9 cellular contexts compared by ENCODE assay signal in genomic region chr5:56152437-56152836, GRCh38.
DNase-seq lines count a peak whose midpoint lies in the region; ATAC-seq and TF ChIP-seq lines count a peak whose summit lies in the region.
"Had no signal": no experiment of that assay in that cellular context is flagged by ENCODE, and none has a peak within 500 bp of the region (broad histone marks: within the 10 kb centered on the region; RNA-seq: fewer than 3 reads in every experiment).

No MANE protein-coding gene starts in this region.

- BruUV-seq in Caco-2 (replicated peaks; lab: Mats Ljungman, UMichigan): no TSS peak

- no peak for DNase-seq in Caco-2
- DNase-seq in T-helper 17 cell: no peak
- DNase-seq in medulla oblongata (ENCODE audit: extremely low spot score): peak; percentile 17
- no peak for DNase-seq in NAMALWA (ENCODE audit: low spot score)
- DNase-seq in GM10248 (ENCODE audit: extremely low spot score): no peak
- DNase-seq: NCI-H748 treated with DMSO at 0.1 percent for 48 hours had no signal

- no peak for TF ChIP-seq CTCF in Caco-2 (IDR thresholded peaks at IDR 0.05; ENCODE audit: insufficient read depth in 1 of 2, low read depth in 1 of 2, low read length in 1 of 2, severe bottlenecking in 1 of 2, unreplicated experiment in 1 of 2)
- TF ChIP-seq CTCF in GM10248 (IDR thresholded peaks at IDR 0.05; ENCODE audit: control extremely low read depth, extremely low read depth, low read depth, missing control alignments): no peak

- POLR2A ChIA-PET in Caco-2 (lab: Charles Lee): no interaction called here
- POLR2A ChIA-PET in GM10248 (lab: Yijun Ruan, JAX): no interaction called here

- no peaks in the 10 kb centered on the region for H3K27me3 ChIP-seq in Caco-2 (replicated peaks; ENCODE audit: control insufficient read depth, insufficient read depth, low read length)

- H3K4me3 ChIP-seq in Caco-2 (ENCODE audit: low read depth, low read length): no peak overlapping the region

- ATAC-seq in GM19324 (IDR thresholded peaks at IDR 0.05; ENCODE audit: low FRiP score, unreplicated experiment) (peak; percentile 29), T-helper 17 cell (peak; percentile 44), HG03439 (IDR thresholded peaks at IDR 0.05; ENCODE audit: unreplicated experiment) (no peak)

- no peak overlapping the region for H3K4me3 Mint-ChIP-seq in Caco-2 (ENCODE audit: unreplicated experiment)
- peak overlapping the region; percentile 49 for H3K4me3 Mint-ChIP-seq in T-helper 17 cell
- H3K4me3 Mint-ChIP-seq: IgD-negative memory B cell had no signal

- H3K9me3 Mint-ChIP-seq in Caco-2 (ENCODE audit: unreplicated experiment): no peaks in the 10 kb centered on the region
- H3K9me3 Mint-ChIP-seq: IgD-negative memory B cell had no signal

- CTCF ChIA-PET in Caco-2 (lab: Charles Lee): no interaction called here
- CTCF ChIA-PET in GM10248 (lab: Yijun Ruan, JAX): interaction anchor here (1.7 kb wide), 1 partner anchor 48 kb away, joined by 4 read pairs; no protein-coding TSS in a partner anchor

- H3K27me3 Mint-ChIP-seq in Caco-2 (ENCODE audit: insufficient read depth, unreplicated experiment): no peaks in the 10 kb centered on the region
- no peaks in the 10 kb centered on the region for H3K27me3 Mint-ChIP-seq in T-helper 17 cell

- H3K27ac Mint-ChIP-seq in Caco-2 (ENCODE audit: unreplicated experiment) (peak overlapping the region; percentile 35), T-helper 17 cell (peak overlapping the region; percentile 88)

- no peaks in the 10 kb centered on the region for H3K9me3 ChIP-seq in Caco-2
- no peaks in the 10 kb centered on the region for H3K9me3 ChIP-seq in T-helper 17 cell (ENCODE audit: control insufficient read depth, low read length, poor library complexity, severe bottlenecking)

- H3K4me1 Mint-ChIP-seq in Caco-2 (ENCODE audit: low read depth, unreplicated experiment) (peaks cover 21% of the 10 kb centered on the region), T-helper 17 cell (peaks cover 33% of the 10 kb centered on the region)

- H3K36me3 ChIP-seq in Caco-2 (ENCODE audit: control insufficient read depth, insufficient read depth, low read length): no peaks in the 10 kb centered on the region; the same call in 1 of the 2 replicates

- H3K4me1 ChIP-seq in Caco-2: peaks cover 45% of the 10 kb centered on the region

- intact Hi-C loops in Caco-2 (cut with micrococcal nuclease; ENCODE audit: unreplicated experiment): no loop called here

- no peaks in the 10 kb centered on the region for H3K36me3 Mint-ChIP-seq in Caco-2 (ENCODE audit: insufficient read depth, unreplicated experiment)
- H3K36me3 Mint-ChIP-seq in T-helper 17 cell (ENCODE audit: low read depth): no peaks in the 10 kb centered on the region
- H3K36me3 Mint-ChIP-seq: IgD-negative memory B cell had no signal
